In the genomic region with DNA sequence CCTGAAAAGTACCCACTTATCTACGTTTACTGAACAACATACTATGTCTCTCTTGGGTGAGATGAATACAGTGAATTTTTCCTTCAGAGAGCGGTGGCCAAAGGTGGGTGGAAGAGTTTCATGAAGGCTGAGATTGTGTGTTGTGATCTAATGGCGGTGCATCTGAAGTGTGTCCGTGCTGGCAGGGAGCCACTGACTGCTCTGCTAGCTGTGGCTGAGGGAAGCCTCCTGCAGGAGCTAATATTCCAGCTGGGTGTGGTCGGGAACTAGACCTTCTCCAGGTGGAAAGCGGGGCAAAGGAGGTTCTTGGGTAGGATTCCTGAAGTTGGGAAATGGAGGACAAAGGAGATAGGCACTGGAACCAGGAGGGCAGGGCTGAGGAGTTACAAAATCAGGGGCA, we compare ENCODE assay signal across 3 cellular contexts.
TF ChIP-seq lines count a peak whose summit lies in the region.

No MANE protein-coding gene starts in this region.

TF ChIP-seq in SK-N-SH, 30 proteins besides CTCF, POLR2A, EP300 and RAD21 (continues in another document):
- TF ChIP-seq, protein P1, sequence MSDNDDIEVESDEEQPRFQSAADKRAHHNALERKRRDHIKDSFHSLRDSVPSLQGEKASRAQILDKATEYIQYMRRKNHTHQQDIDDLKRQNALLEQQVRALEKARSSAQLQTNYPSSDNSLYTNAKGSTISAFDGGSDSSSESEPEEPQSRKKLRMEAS (IDR thresholded peaks at IDR 0.05; ENCODE audit: low read depth) = no peak
- no peak for TF ChIP-seq FOXM1 (IDR thresholded peaks at IDR 0.05; ENCODE audit: low read depth)
- TF ChIP-seq TAF1 (IDR thresholded peaks at IDR 0.05; ENCODE audit: borderline replicate concordance, low read depth, low read length) = no peak
- TF ChIP-seq, protein P2, sequence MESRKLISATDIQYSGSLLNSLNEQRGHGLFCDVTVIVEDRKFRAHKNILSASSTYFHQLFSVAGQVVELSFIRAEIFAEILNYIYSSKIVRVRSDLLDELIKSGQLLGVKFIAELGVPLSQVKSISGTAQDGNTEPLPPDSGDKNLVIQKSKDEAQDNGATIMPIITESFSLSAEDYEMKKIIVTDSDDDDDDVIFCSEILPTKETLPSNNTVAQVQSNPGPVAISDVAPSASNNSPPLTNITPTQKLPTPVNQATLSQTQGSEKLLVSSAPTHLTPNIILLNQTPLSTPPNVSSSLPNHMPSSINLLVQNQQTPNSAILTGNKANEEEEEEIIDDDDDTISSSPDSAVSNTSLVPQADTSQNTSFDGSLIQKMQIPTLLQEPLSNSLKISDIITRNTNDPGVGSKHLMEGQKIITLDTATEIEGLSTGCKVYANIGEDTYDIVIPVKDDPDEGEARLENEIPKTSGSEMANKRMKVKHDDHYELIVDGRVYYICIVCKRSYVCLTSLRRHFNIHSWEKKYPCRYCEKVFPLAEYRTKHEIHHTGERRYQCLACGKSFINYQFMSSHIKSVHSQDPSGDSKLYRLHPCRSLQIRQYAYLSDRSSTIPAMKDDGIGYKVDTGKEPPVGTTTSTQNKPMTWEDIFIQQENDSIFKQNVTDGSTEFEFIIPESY (IDR thresholded peaks at IDR 0.05; ENCODE audit: borderline replicate concordance, low read depth) = no peak
- TF ChIP-seq, protein P3, sequence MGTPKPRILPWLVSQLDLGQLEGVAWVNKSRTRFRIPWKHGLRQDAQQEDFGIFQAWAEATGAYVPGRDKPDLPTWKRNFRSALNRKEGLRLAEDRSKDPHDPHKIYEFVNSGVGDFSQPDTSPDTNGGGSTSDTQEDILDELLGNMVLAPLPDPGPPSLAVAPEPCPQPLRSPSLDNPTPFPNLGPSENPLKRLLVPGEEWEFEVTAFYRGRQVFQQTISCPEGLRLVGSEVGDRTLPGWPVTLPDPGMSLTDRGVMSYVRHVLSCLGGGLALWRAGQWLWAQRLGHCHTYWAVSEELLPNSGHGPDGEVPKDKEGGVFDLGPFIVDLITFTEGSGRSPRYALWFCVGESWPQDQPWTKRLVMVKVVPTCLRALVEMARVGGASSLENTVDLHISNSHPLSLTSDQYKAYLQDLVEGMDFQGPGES (IDR thresholded peaks at IDR 0.05; ENCODE audit: low read depth, low read length) = no peak
- no peak for TF ChIP-seq NRF1 (IDR thresholded peaks at IDR 0.05; ENCODE audit: low read depth, low read length)
- TF ChIP-seq, protein P4, sequence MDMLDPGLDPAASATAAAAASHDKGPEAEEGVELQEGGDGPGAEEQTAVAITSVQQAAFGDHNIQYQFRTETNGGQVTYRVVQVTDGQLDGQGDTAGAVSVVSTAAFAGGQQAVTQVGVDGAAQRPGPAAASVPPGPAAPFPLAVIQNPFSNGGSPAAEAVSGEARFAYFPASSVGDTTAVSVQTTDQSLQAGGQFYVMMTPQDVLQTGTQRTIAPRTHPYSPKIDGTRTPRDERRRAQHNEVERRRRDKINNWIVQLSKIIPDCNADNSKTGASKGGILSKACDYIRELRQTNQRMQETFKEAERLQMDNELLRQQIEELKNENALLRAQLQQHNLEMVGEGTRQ (IDR thresholded peaks at IDR 0.05; ENCODE audit: borderline replicate concordance, low read depth, low read length) = no peak
- TF ChIP-seq RXRA (IDR thresholded peaks at IDR 0.05; ENCODE audit: borderline replicate concordance, low read depth) = no peak
- no peak for TF ChIP-seq MEF2A (IDR thresholded peaks at IDR 0.05; ENCODE audit: borderline replicate concordance, low read depth)

TF ChIP-seq in SK-N-SH treated with all-trans-retinoic acid at 6 μM for 48 hours, 23 proteins besides CTCF, POLR2A, EP300 and RAD21:
- TF ChIP-seq, protein P5, sequence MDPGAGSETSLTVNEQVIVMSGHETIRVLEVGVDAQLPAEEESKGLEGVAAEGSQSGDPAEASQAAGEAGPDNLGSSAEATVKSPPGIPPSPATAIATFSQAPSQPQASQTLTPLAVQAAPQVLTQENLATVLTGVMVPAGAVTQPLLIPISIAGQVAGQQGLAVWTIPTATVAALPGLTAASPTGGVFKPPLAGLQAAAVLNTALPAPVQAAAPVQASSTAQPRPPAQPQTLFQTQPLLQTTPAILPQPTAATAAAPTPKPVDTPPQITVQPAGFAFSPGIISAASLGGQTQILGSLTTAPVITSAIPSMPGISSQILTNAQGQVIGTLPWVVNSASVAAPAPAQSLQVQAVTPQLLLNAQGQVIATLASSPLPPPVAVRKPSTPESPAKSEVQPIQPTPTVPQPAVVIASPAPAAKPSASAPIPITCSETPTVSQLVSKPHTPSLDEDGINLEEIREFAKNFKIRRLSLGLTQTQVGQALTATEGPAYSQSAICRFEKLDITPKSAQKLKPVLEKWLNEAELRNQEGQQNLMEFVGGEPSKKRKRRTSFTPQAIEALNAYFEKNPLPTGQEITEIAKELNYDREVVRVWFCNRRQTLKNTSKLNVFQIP (CRISPR knock-in tag; IDR thresholded peaks at IDR 0.05; ENCODE audit: borderline replicate concordance, low read depth) = no peak
- TF ChIP-seq ESRRG (CRISPR knock-in tag; IDR thresholded peaks at IDR 0.05) = no peak
- no peak for TF ChIP-seq OSR1 (CRISPR knock-in tag; IDR thresholded peaks at IDR 0.05)
- TF ChIP-seq ARNTL (CRISPR knock-in tag; IDR thresholded peaks at IDR 0.05; ENCODE audit: borderline replicate concordance, low read depth) = no peak
- no peak for TF ChIP-seq ZNF70 (CRISPR knock-in tag; IDR thresholded peaks at IDR 0.05)
- TF ChIP-seq ISL1 (CRISPR knock-in tag; IDR thresholded peaks at IDR 0.05) = no peak
- TF ChIP-seq, protein P6, sequence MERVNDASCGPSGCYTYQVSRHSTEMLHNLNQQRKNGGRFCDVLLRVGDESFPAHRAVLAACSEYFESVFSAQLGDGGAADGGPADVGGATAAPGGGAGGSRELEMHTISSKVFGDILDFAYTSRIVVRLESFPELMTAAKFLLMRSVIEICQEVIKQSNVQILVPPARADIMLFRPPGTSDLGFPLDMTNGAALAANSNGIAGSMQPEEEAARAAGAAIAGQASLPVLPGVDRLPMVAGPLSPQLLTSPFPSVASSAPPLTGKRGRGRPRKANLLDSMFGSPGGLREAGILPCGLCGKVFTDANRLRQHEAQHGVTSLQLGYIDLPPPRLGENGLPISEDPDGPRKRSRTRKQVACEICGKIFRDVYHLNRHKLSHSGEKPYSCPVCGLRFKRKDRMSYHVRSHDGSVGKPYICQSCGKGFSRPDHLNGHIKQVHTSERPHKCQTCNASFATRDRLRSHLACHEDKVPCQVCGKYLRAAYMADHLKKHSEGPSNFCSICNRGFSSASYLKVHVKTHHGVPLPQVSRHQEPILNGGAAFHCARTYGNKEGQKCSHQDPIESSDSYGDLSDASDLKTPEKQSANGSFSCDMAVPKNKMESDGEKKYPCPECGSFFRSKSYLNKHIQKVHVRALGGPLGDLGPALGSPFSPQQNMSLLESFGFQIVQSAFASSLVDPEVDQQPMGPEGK (CRISPR knock-in tag; IDR thresholded peaks at IDR 0.05; ENCODE audit: borderline replicate concordance) = no peak
- no peak for TF ChIP-seq BACH2 (CRISPR knock-in tag; IDR thresholded peaks at IDR 0.05; ENCODE audit: borderline replicate concordance)

TF ChIP-seq in H1, 55 proteins besides CTCF, POLR2A, EP300 and RAD21:
- TF ChIP-seq GABPA (IDR thresholded peaks at IDR 0.05; ENCODE audit: borderline replicate concordance, insufficient read depth, low read length) = no peak
- no peak for TF ChIP-seq RNF2 (IDR thresholded peaks at IDR 0.05; ENCODE audit: borderline replicate concordance, low read depth, low read length, missing control alignments, poor library complexity, severe bottlenecking)
- TF ChIP-seq RXRA (IDR thresholded peaks at IDR 0.05; ENCODE audit: insufficient read depth, low read depth, low read length) = no peak
- TF ChIP-seq, protein P7, sequence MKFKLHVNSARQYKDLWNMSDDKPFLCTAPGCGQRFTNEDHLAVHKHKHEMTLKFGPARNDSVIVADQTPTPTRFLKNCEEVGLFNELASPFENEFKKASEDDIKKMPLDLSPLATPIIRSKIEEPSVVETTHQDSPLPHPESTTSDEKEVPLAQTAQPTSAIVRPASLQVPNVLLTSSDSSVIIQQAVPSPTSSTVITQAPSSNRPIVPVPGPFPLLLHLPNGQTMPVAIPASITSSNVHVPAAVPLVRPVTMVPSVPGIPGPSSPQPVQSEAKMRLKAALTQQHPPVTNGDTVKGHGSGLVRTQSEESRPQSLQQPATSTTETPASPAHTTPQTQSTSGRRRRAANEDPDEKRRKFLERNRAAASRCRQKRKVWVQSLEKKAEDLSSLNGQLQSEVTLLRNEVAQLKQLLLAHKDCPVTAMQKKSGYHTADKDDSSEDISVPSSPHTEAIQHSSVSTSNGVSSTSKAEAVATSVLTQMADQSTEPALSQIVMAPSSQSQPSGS (IDR thresholded peaks at IDR 0.05; ENCODE audit: low read length) = no peak
- no peak for TF ChIP-seq CHD1 (IDR thresholded peaks at IDR 0.05; ENCODE audit: low read depth, low read length)
- no peak for TF ChIP-seq TCF12 (IDR thresholded peaks at IDR 0.05; ENCODE audit: low read depth, low read length)
- TF ChIP-seq GTF2F1 (IDR thresholded peaks at IDR 0.05; ENCODE audit: borderline replicate concordance, low read depth, low read length) = no peak
- no peak for TF ChIP-seq SIX5 (IDR thresholded peaks at IDR 0.05; ENCODE audit: low read depth, low read length)
- TF ChIP-seq, protein P8, sequence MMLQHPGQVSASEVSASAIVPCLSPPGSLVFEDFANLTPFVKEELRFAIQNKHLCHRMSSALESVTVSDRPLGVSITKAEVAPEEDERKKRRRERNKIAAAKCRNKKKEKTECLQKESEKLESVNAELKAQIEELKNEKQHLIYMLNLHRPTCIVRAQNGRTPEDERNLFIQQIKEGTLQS (IDR thresholded peaks at IDR 0.05; ENCODE audit: insufficient read depth, low read depth, low read length) = no peak
- no peak for TF ChIP-seq BRCA1 (IDR thresholded peaks at IDR 0.05; ENCODE audit: low read depth, low read length)
- TF ChIP-seq, protein P1 (IDR thresholded peaks at IDR 0.05) = no peak
- TF ChIP-seq TEAD4 (IDR thresholded peaks at IDR 0.05; ENCODE audit: low read depth, low read length) = no peak
- no peak for TF ChIP-seq TBP (IDR thresholded peaks at IDR 0.05; ENCODE audit: low read depth, low read length)
- no peak for TF ChIP-seq SIRT6 (IDR thresholded peaks at IDR 0.05; ENCODE audit: low read length)
- no peak for TF ChIP-seq NRF1 (IDR thresholded peaks at IDR 0.05; ENCODE audit: low read depth, low read length)
- TF ChIP-seq CEBPB (IDR thresholded peaks at IDR 0.05; ENCODE audit: low read depth, low read length) = no peak
- no peak for TF ChIP-seq CBX8 (IDR thresholded peaks at IDR 0.05; ENCODE audit: borderline replicate concordance, low read depth, low read length)
- no peak for TF ChIP-seq HDAC2 (IDR thresholded peaks at IDR 0.05; ENCODE audit: borderline replicate concordance in 1 of 2, low read depth in 2 of 2, low read length in 2 of 2)
- TF ChIP-seq BCL11A (IDR thresholded peaks at IDR 0.05; ENCODE audit: low read depth in 2 of 2, low read length in 2 of 2) = no peak
